9 cellular contexts compared by ENCODE assay signal in the genomic region with DNA sequence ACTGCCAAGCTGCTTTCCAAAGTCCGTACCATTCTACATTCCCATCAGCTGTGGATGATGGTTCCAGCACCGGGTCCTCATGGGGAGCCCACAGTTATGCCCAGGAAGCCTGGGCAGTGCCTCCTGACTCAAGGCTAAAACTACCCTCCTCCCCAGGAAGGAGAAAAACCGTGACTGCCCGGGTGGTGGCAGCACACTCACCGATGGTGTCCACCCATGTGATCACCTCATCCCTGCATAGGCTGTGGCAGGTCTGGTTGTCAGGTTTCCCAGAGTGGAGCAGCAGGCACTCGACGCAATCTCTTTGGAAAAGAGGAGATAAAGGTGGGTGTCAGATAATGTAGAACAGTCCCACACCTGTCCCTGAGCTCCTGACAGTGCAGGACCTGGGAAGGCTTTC. TPM values are rescaled to one million over a fixed set of nuclear protein-coding genes. Genes with fewer than 3 reads are reported as not detected.
DNase-seq lines count a peak whose midpoint lies in the region; ATAC-seq, FAIRE-seq and TF ChIP-seq lines count a peak whose summit lies in the region.
"Had no signal": no experiment of that assay in that cellular context is flagged by ENCODE, and none has a peak within 500 bp of the region (broad histone marks: within the 10 kb centered on the region; RNA-seq: fewer than 3 reads in every experiment).

No MANE protein-coding gene starts in this region.

- no peak overlapping the region for H3K4me3 Mint-ChIP-seq in stimulated activated memory B cell treated with anti-CD40 and anti-IgM and Interleukin-4, amounts not matched to agents 10 μg/mL and 1 μg/mL and 100 μg/mL, for 72 hours
- H3K4me3 Mint-ChIP-seq: nephron had no signal

- H3K4ac ChIP-seq in IMR-90 (ENCODE audit: low read depth, low read length): no peak overlapping the region

- no peak overlapping the region for H4K5ac ChIP-seq in IMR-90 (ENCODE audit: low read depth, low read length)

- ATAC-seq in IMR-90 (ENCODE audit: low read depth) (no peak), K562 (peak; percentile 87)
- peak; percentile 44 for ATAC-seq in stimulated activated memory B cell treated with anti-CD40 and anti-IgM and Interleukin-4, amounts not matched to agents 10 μg/mL and 1 μg/mL and 100 μg/mL, for 72 hours

- peak; percentile 3 for DNase-seq in activated naive CD4-positive, alpha-beta T cell treated with Interleukin-2 at 50 U/mL for 16 hours
- no peak for DNase-seq in activated naive CD4-positive, alpha-beta T cell (lab: John Stamatoyannopoulos, UW)
- DNase-seq in IMR-90 (no peak), K562 (ENCODE audit: extremely low read depth in 1 of 4, low spot score in 3 of 4) (peak; percentile 38 to 54 (median 44)), NCI-H187 treated with DMSO at 0.1 percent for 48 hours (lab: John Stamatoyannopoulos, UW) (no peak), HTR-8/SVneo (ENCODE audit: insufficient read length, low spot score) (no peak), middle frontal gyrus (ENCODE audit: extremely low spot score, low spot score) (no peak)

- H3K79me2 ChIP-seq in K562 (ENCODE audit: control insufficient read depth, insufficient read depth, low read length): no peaks in the 10 kb centered on the region

- H3K36me3 Mint-ChIP-seq in stimulated activated memory B cell treated with anti-CD40 and anti-IgM and Interleukin-4, amounts not matched to agents 10 μg/mL and 1 μg/mL and 100 μg/mL, for 72 hours: no peaks in the 10 kb centered on the region

- in situ Hi-C loops in IMR-90 (cut with MboI; ENCODE audit: low sequenced_read_pairs): loop anchor here (10.0 kb wide), 1 partner anchor 666 kb away; no protein-coding TSS in a partner anchor
- in situ Hi-C loops in K562 (cut with MboI): loop anchor here (10.0 kb wide), 1 partner anchor 816 kb away; no protein-coding TSS in a partner anchor

- H3K79me1 ChIP-seq in IMR-90 (ENCODE audit: low read depth in 1 of 2, low read length in 2 of 2): peaks cover 0 to 33% of the 10 kb centered on the region in 2 experiments; a peak in 3 of 4 replicates

- H3K9me1 ChIP-seq in IMR-90 (ENCODE audit: insufficient read depth, low read length): peaks cover 7% of the 10 kb centered on the region
- H3K9me1 ChIP-seq in K562 (ENCODE audit: control insufficient read depth, insufficient read depth, low read length): peaks cover 5% of the 10 kb centered on the region

- no peak overlapping the region for H3K14ac ChIP-seq in IMR-90 (replicated peaks; ENCODE audit: low read depth, low read length)

- FAIRE-seq in K562 (lab: Jason Lieb, UNC) (no peak), HTR-8/SVneo (lab: Jason Lieb, UNC) (no peak)

- H3K27me3 ChIP-seq in IMR-90 (ENCODE audit: control insufficient read depth, insufficient read depth, low read length) (no peaks in the 10 kb centered on the region), K562 (ENCODE audit: control insufficient read depth in 2 of 2, insufficient read depth in 2 of 2, low read length in 2 of 2) (no peaks in the 10 kb centered on the region; a peak in 1 of 5 replicates)

- no peak overlapping the region for H3K4me3 ChIP-seq in IMR-90 (ENCODE audit: insufficient read depth, low read depth, low read length)
- no peak overlapping the region for H3K4me3 ChIP-seq in K562

- no peak overlapping the region for H2AFZ ChIP-seq in IMR-90 (replicated peaks; ENCODE audit: low read length, poor library complexity)
- no peak overlapping the region for H2AFZ ChIP-seq in K562 (ENCODE audit: low read depth, low read length)

- no peak overlapping the region for H3K18ac ChIP-seq in IMR-90 (ENCODE audit: low read depth, low read length)

- TF ChIP-seq EP300 in K562 (IDR thresholded peaks at IDR 0.05; ENCODE audit: low read length): no peak

- H3K9me3 ChIP-seq in IMR-90 (ENCODE audit: control insufficient read depth, insufficient read depth, low read length) (no peaks in the 10 kb centered on the region), K562 (replicated peaks; ENCODE audit: control insufficient read depth, insufficient read depth, low read depth, low read length) (no peaks in the 10 kb centered on the region)

- peaks cover 8% of the 10 kb centered on the region; the same call in 1 of the 2 replicates for H3K4me1 ChIP-seq in IMR-90 (ENCODE audit: control insufficient read depth, insufficient read depth, low read length)
- H3K4me1 ChIP-seq in K562 (replicated peaks in 1 of 2; ENCODE audit: control insufficient read depth in 2 of 2, insufficient read depth in 2 of 2, low read length in 2 of 2): peaks cover 5 to 8% of the 10 kb centered on the region in 2 experiments; a peak in 4 of 5 replicates

- H3K4me2 ChIP-seq in IMR-90 (ENCODE audit: low read depth, low read length) (no peak overlapping the region), K562 (ENCODE audit: insufficient read depth, low read length) (no peak overlapping the region)

- no peaks in the 10 kb centered on the region for H3K9me3 Mint-ChIP-seq in stimulated activated memory B cell treated with anti-CD40 and anti-IgM and Interleukin-4, amounts not matched to agents 10 μg/mL and 1 μg/mL and 100 μg/mL, for 72 hours
- H3K9me3 Mint-ChIP-seq: nephron had no signal

- H3K27me3 Mint-ChIP-seq in stimulated activated memory B cell treated with anti-CD40 and anti-IgM and Interleukin-4, amounts not matched to agents 10 μg/mL and 1 μg/mL and 100 μg/mL, for 72 hours: peaks cover 59% of the 10 kb centered on the region

- H3K27ac Mint-ChIP-seq in stimulated activated memory B cell treated with anti-CD40 and anti-IgM and Interleukin-4, amounts not matched to agents 10 μg/mL and 1 μg/mL and 100 μg/mL, for 72 hours: no peak overlapping the region

- H3K9ac ChIP-seq in IMR-90 (ENCODE audit: low read depth, low read length): no peak overlapping the region
- H3K9ac ChIP-seq in K562 (ENCODE audit: insufficient read depth in 1 of 2, low read depth in 2 of 2, low read length in 2 of 2): no peak overlapping the region

- H2BK20ac ChIP-seq in IMR-90 (ENCODE audit: low read depth, low read length): no peak overlapping the region

- no peak overlapping the region for H2AK5ac ChIP-seq in IMR-90 (ENCODE audit: low read depth, low read length)

- CTCF ChIA-PET in IMR-90 (lab: Yijun Ruan, JAX): interaction anchor here (0.5 kb wide), 1 partner anchor 121 kb away, joined by 3 read pairs; no protein-coding TSS in a partner anchor
- CTCF ChIA-PET in K562 (lab: Yijun Ruan, JAX; ENCODE audit: low intra/inter-chr PET ratio): interaction anchor here (1.9 kb wide), 1 partner anchor 132 kb away, joined by 8 read pairs; no protein-coding TSS in a partner anchor

- no peak overlapping the region for H2BK15ac ChIP-seq in IMR-90 (ENCODE audit: low read depth, low read length)

- H2BK120ac ChIP-seq in IMR-90 (ENCODE audit: low read depth, low read length): no peak overlapping the region

- no peak for TF ChIP-seq POLR2A in IMR-90 (IDR thresholded peaks at IDR 0.05; ENCODE audit: low read depth, low read length)
- no peak for TF ChIP-seq POLR2A in K562 (conservative IDR thresholded peaks at IDR 0.05)

- H3K23ac ChIP-seq in IMR-90 (ENCODE audit: low read depth, low read length): no peak overlapping the region

- POLR2A ChIA-PET in IMR-90 (lab: Charles Lee; ENCODE audit: unreplicated experiment) (no interaction called here), K562 (lab: Yijun Ruan, JAX) (interaction anchor here (0.7 kb wide), 1 partner anchor 110 kb away, joined by 3 read pairs; no protein-coding TSS in a partner anchor)

- dilution Hi-C loops in IMR-90 (cut with HindIII; ENCODE audit: low sequenced_read_pairs, unreplicated experiment): loop anchor here (25.0 kb wide), 1 partner anchor 118 kb away; the partner anchor contains the start of gene ITGB5

- H3K36me3 ChIP-seq in IMR-90 (ENCODE audit: control insufficient read depth, insufficient read depth, low read length) (peaks cover 47% of the 10 kb centered on the region), K562 (ENCODE audit: control insufficient read depth, insufficient read depth, low read length) (no peaks in the 10 kb centered on the region; the same call in 2 of the 3 replicates)

- intact Hi-C loops in IMR-90 (cut with micrococcal nuclease): no loop called here
- intact Hi-C loops in K562 (cut with micrococcal nuclease): loop anchor here (10.0 kb wide), 2 partner anchors 216 to 396 kb away; no protein-coding TSS in a partner anchor

- peak; percentile 21; the same call in 1 of the 2 replicates for TF ChIP-seq CTCF in IMR-90 (conservative IDR thresholded peaks at IDR 0.05; ENCODE audit: low read depth, low read length)
- TF ChIP-seq CTCF in K562 (IDR thresholded peaks at IDR 0.05 in 2 of 3, conservative IDR thresholded peaks at IDR 0.05 in 1 of 3; ENCODE audit: insufficient read depth in 2 of 3, low read depth in 1 of 3, low read length in 3 of 3): peak; percentile 35 to 54 (median 37); a peak in 5 of 6 replicates

- H4K20me1 ChIP-seq in IMR-90 (ENCODE audit: insufficient read depth, low read length) (peaks cover 2% of the 10 kb centered on the region; the same call in 1 of the 2 replicates), K562 (replicated peaks; ENCODE audit: control insufficient read depth, insufficient read depth, low read length) (peaks cover 6% of the 10 kb centered on the region)

- WGBS in IMR-90 (ENCODE audit: extremely low coverage in 2 of 2, insufficient read length in 1 of 2), 2 experiments: no CpG with 5 or more reads among the region's 7 CpGs
- WGBS in K562 (ENCODE audit: insufficient coverage, low coverage, missing lambda C conversion rate): 23% methylated on average over 6 of the region's 7 CpGs

- BruUV-seq in IMR-90 (replicated peaks; lab: Mats Ljungman, UMichigan): no TSS peak
- BruUV-seq in K562 (replicated peaks; lab: Mats Ljungman, UMichigan): no TSS peak

- TF ChIP-seq RAD21 in IMR-90 (IDR thresholded peaks at IDR 0.05; ENCODE audit: low read length) (no peak), K562 (CRISPR knock-in tag; conservative IDR thresholded peaks at IDR 0.05 in 1 of 2, IDR thresholded peaks at IDR 0.05 in 1 of 2) (peak in 1 of 2 experiments; percentile 47; a peak in 2 of 4 replicates)

- H3K4me1 Mint-ChIP-seq in stimulated activated memory B cell treated with anti-CD40 and anti-IgM and Interleukin-4, amounts not matched to agents 10 μg/mL and 1 μg/mL and 100 μg/mL, for 72 hours: no peaks in the 10 kb centered on the region

- H3K56ac ChIP-seq in IMR-90 (ENCODE audit: extremely low read depth, insufficient read depth, low read length): no peak overlapping the region

- no peak overlapping the region for H4K91ac ChIP-seq in IMR-90 (ENCODE audit: insufficient read depth, low read depth, low read length)

- H4K8ac ChIP-seq in IMR-90 (ENCODE audit: low read depth in 2 of 2, low read length in 2 of 2): no peak overlapping the region

- no peak overlapping the region for H2BK5ac ChIP-seq in IMR-90 (ENCODE audit: low read depth, low read length, poor library complexity, severe bottlenecking)

- peak overlapping the region; percentile 2 for H2AK9ac ChIP-seq in IMR-90 (replicated peaks; ENCODE audit: low read depth, low read length, poor library complexity)

- H3K27ac ChIP-seq in IMR-90 (ENCODE audit: insufficient read depth, low read length) (no peak overlapping the region), K562 (ENCODE audit: extremely low read depth, low read depth, low read length) (no peak overlapping the region)

RNA-seq across cellular contexts. Expression of gene UMPS, which starts 38.6 kb away (rescaled TPM):
- total RNA-seq in IMR-90 (2012; rRNA removed) (26.7 and 40.5 TPM in 2 replicates), K562 (2014; rRNA removed) (45.9 and 52.4 TPM in 2 replicates), K562 (2014; rRNA removed; fragmentation: Illumina TruSeq; extraction: Trizol) (33.8 and 34.9 TPM in 2 replicates), K562 (2015; rRNA removed; fragmentation: Illumina TruSeq; extraction: Trizol) (27.6 and 28.9 TPM in 2 replicates), K562 (2021) (39.2 and 47.3 TPM in 2 replicates)
- polyA plus RNA-seq in IMR-90 (2012; rRNA removed) (18.7 and 21.5 TPM in 2 replicates), K562 (2011; rRNA removed) (31.2 and 52.6 TPM in 2 replicates), K562 (2014; fragmentation: Illumina TruSeq; extraction: Trizol) (24.6 and 29.6 TPM in 2 replicates), K562 (2014; fragmentation: Nextera tagmentation; extraction: Ambion mirVana) (10 to 100 TPM; 55.9 to 91.0 TPM), K562 (2014; rRNA removed) (33.6 and 35.7 TPM in 2 replicates)
- polyA plus RNA-seq in IMR-90 (2012; cell fraction: cytosol; rRNA removed): 6.1 and 18.4 TPM in 2 replicates
- polyA plus RNA-seq in IMR-90 (2012; cell fraction: nucleus; rRNA removed; ENCODE audit: low replicate concordance): 4.2 and 14.1 TPM in 2 replicates
- 32.8 and 65.1 TPM in 2 replicates for total RNA-seq in K562 (2011; cell fraction: chromatin; rRNA removed; ENCODE audit: low replicate concordance)
- total RNA-seq in K562 (2011; cell fraction: nucleolus; rRNA removed): 14.6 and 33.5 TPM in 2 replicates
- total RNA-seq in K562 (2011; cell fraction: nucleoplasm; rRNA removed): 27.1 and 37.3 TPM in 2 replicates
- 19.2 and 25.2 TPM in 2 replicates for polyA plus RNA-seq in K562 (2011; cell fraction: cytosol; rRNA removed)
- polyA plus RNA-seq in K562 (2011; cell fraction: nucleus; rRNA removed): 13.5 and 19.0 TPM in 2 replicates
- polyA plus RNA-seq in K562 (2012): 14.8 and 29.4 TPM in 2 replicates
- polyA minus RNA-seq in K562 (2011; rRNA and poly(A)+ RNA removed): 52.8 and 57.4 TPM in 2 replicates
- 12.7 and 21.3 TPM in 2 replicates for polyA minus RNA-seq in K562 (2011; cell fraction: cytosol; rRNA and poly(A)+ RNA removed)
- 11.2 and 18.8 TPM in 2 replicates for polyA minus RNA-seq in K562 (2011; cell fraction: nucleus; rRNA and poly(A)+ RNA removed)

Comparison
In these comparisons a context has a peak if more than half of its experiments do, and no peak if none do; other contexts are left out.
1. DNase-seq: peak in activated naive CD4-positive, alpha-beta T cell treated with Interleukin-2 at 50 U/mL for 16 hours (single experiment) and K562 (4 of 4); none in activated naive CD4-positive, alpha-beta T cell (0 of 4), IMR-90 (single experiment), NCI-H187 treated with DMSO at 0.1 percent for 48 hours (single experiment), HTR-8/SVneo (single experiment) and middle frontal gyrus (single experiment).